15 cellular contexts compared by ENCODE assay signal in the genomic region with DNA sequence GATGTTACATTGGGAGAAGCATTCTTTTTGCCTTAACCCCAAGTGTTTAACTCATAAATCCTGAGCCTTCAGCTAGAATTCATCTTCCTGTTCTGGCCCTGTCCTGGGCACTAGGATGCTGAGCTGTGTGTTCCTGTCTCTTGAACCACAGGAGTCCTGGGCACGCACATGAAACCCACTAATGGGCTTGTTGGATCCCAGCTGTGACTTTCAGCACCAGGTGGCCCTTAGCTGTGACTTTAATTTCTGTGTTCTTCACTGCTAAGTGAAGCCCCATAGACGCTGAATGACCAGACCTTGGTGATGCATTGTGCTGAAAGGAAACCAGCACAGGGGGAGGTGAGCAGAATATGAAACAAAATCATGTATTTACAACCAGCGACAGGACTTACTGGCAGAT.
DNase-seq lines count a peak whose midpoint lies in the region; TF ChIP-seq lines count a peak whose summit lies in the region.
"Had no signal": no experiment of that assay in that cellular context is flagged by ENCODE, and none has a peak within 500 bp of the region (broad histone marks: within the 10 kb centered on the region; RNA-seq: fewer than 3 reads in every experiment).

No MANE protein-coding gene starts in this region.

- H3K4me3 Mint-ChIP-seq in activated naive CD4-positive, alpha-beta T cell treated with anti-CD3 and anti-CD28 coated beads, Interleukin-2, amount 10 ng/mL, durations not matched to agents 7 days and 5 days: peak overlapping the region; percentile 0
- H3K4me3 Mint-ChIP-seq in endodermal cell: no peak overlapping the region
- H3K4me3 Mint-ChIP-seq: H9 had no signal

- CTCF ChIA-PET in activated naive CD4-positive, alpha-beta T cell treated with anti-CD3 and anti-CD28 coated beads, Interleukin-2, amount 10 ng/mL, durations not matched to agents 7 days and 5 days (lab: Charles Lee): interaction anchor here (1.9 kb wide), 1 partner anchor 34 kb away, joined by 7 read pairs; no protein-coding TSS in a partner anchor

- H3K27ac ChIP-seq in endodermal cell (ENCODE audit: low read depth, low read length): peak overlapping the region; percentile 52
- H3K27ac ChIP-seq: C4-2B, HL-60, KMS-11 had no signal

- H3K4me1 ChIP-seq in endodermal cell (ENCODE audit: control insufficient read depth, insufficient read depth, low read length): no peaks in the 10 kb centered on the region

- no peaks in the 10 kb centered on the region for H3K36me3 Mint-ChIP-seq in activated naive CD4-positive, alpha-beta T cell treated with anti-CD3 and anti-CD28 coated beads, Interleukin-2, amount 10 ng/mL, durations not matched to agents 7 days and 5 days
- no peaks in the 10 kb centered on the region for H3K36me3 Mint-ChIP-seq in endodermal cell (ENCODE audit: low read depth)

- H3K27me3 ChIP-seq in endodermal cell (ENCODE audit: control insufficient read depth, insufficient read depth, low read length, poor library complexity, severe bottlenecking): no peaks in the 10 kb centered on the region

- WGBS in endodermal cell (ENCODE audit: insufficient coverage in 1 of 2, insufficient read length in 1 of 2), 2 experiments: 64 to 77% methylated on average over 2 to 3 of the region's 3 CpGs

- no peak overlapping the region for H3K9ac ChIP-seq in endodermal cell (ENCODE audit: extremely low read depth, low read length, poor library complexity, severe bottlenecking)
- H3K9ac ChIP-seq: KMS-11, SK-N-SH had no signal

- H3K4me1 Mint-ChIP-seq in activated naive CD4-positive, alpha-beta T cell treated with anti-CD3 and anti-CD28 coated beads, Interleukin-2, amount 10 ng/mL, durations not matched to agents 7 days and 5 days: peaks cover 16% of the 10 kb centered on the region
- peaks cover 15% of the 10 kb centered on the region for H3K4me1 Mint-ChIP-seq in endodermal cell

- no peak overlapping the region for H3K4me3 ChIP-seq in endodermal cell (ENCODE audit: low read length)

- no peak overlapping the region for H3K27ac Mint-ChIP-seq in activated naive CD4-positive, alpha-beta T cell treated with anti-CD3 and anti-CD28 coated beads, Interleukin-2, amount 10 ng/mL, durations not matched to agents 7 days and 5 days
- H3K27ac Mint-ChIP-seq in endodermal cell: no peak overlapping the region
- H3K27ac Mint-ChIP-seq: H9 had no signal

- H3K36me3 ChIP-seq in endodermal cell (ENCODE audit: control insufficient read depth, insufficient read depth, low read length): no peaks in the 10 kb centered on the region

- H3K9me3 Mint-ChIP-seq in activated naive CD4-positive, alpha-beta T cell treated with anti-CD3 and anti-CD28 coated beads, Interleukin-2, amount 10 ng/mL, durations not matched to agents 7 days and 5 days: no peaks in the 10 kb centered on the region
- no peaks in the 10 kb centered on the region for H3K9me3 Mint-ChIP-seq in endodermal cell
- H3K9me3 Mint-ChIP-seq: H9 had no signal

- H3K9me3 ChIP-seq in endodermal cell (ENCODE audit: control insufficient read depth, low read length): no peaks in the 10 kb centered on the region
- H3K9me3 ChIP-seq: SK-N-SH had no signal

- DNase-seq in activated naive CD4-positive, alpha-beta T cell treated with anti-CD3 and anti-CD28 coated beads, Interleukin-2, amount 10 ng/mL, durations not matched to agents 7 days and 5 days: no peak
- DNase-seq in activated naive CD4-positive, alpha-beta T cell (lab: John Stamatoyannopoulos, UW): no peak
- DNase-seq in NCI-H69 (lab: John Stamatoyannopoulos, UW) (peak; percentile 89), endodermal cell (no peak), DMS153 treated with DMSO at 0.1 percent for 48 hours (lab: John Stamatoyannopoulos, UW; ENCODE audit: unreplicated experiment) (no peak), cerebellar nuclear complex (lab: John Stamatoyannopoulos, UW) (no peak), D341Med (ENCODE audit: low spot score) (no peak)
- DNase-seq: GF-D8, H9, NCI-H1436, SHP77, SK-N-SH had no signal

- no peak for TF ChIP-seq CTCF in endodermal cell (conservative IDR thresholded peaks at IDR 0.05)

- peaks cover 32% of the 10 kb centered on the region for H3K27me3 Mint-ChIP-seq in activated naive CD4-positive, alpha-beta T cell treated with anti-CD3 and anti-CD28 coated beads, Interleukin-2, amount 10 ng/mL, durations not matched to agents 7 days and 5 days
- peaks cover 6% of the 10 kb centered on the region for H3K27me3 Mint-ChIP-seq in endodermal cell (ENCODE audit: insufficient read depth)
